ENCODE assay signal across 21 cellular contexts in genomic region chr10:105605873-105606272, GRCh38.
A peak's percentile ranks its signal among the peaks of the same experiment; 100 is the strongest.
DNase-seq lines count a peak whose midpoint lies in the region; ATAC-seq, FAIRE-seq and TF ChIP-seq lines count a peak whose summit lies in the region.
"Had no signal": no experiment of that assay in that cellular context is flagged by ENCODE, and none has a peak within 500 bp of the region (broad histone marks: within the 10 kb centered on the region; RNA-seq: fewer than 3 reads in every experiment).

No MANE protein-coding gene starts in this region.

- H2AFZ ChIP-seq in Karpas-422 (ENCODE audit: low read length) (no peak overlapping the region), neural progenitor cell (replicated peaks) (no peak overlapping the region), HepG2 (ENCODE audit: low read length) (no peak overlapping the region)
- H2AFZ ChIP-seq: GM23248 had no signal

- H3K9ac ChIP-seq in Karpas-422 (ENCODE audit: low read length): no peak overlapping the region
- H3K9ac ChIP-seq in neural progenitor cell: no peak overlapping the region
- H3K9ac ChIP-seq in HepG2 (ENCODE audit: insufficient read depth, low read depth, low read length): no peak overlapping the region
- H3K9ac ChIP-seq: GM23248 had no signal

- H3K4me1 Mint-ChIP-seq in neural progenitor cell: peaks cover 16% of the 10 kb centered on the region
- H3K4me1 Mint-ChIP-seq in activated T-helper 17 cell treated with anti-CD3 and anti-CD28 coated beads, Interleukin-2, amount 50 U/mL, for 72 hours: no peaks in the 10 kb centered on the region
- H3K4me1 Mint-ChIP-seq: CD4-positive, CD25-positive, alpha-beta regulatory T cell; CD8-positive, alpha-beta memory T cell had no signal

- H3K36me3 ChIP-seq in A673 (ENCODE audit: insufficient read depth, low read length, poor library complexity, severe bottlenecking) (no peaks in the 10 kb centered on the region), Karpas-422 (ENCODE audit: insufficient read depth, low read length) (no peaks in the 10 kb centered on the region), left ventricle myocardium inferior (no peaks in the 10 kb centered on the region), neural progenitor cell (no peaks in the 10 kb centered on the region), HepG2 (replicated peaks in 1 of 2; ENCODE audit: control insufficient read depth in 1 of 2, insufficient read depth in 2 of 2, low read length in 2 of 2) (no peaks in the 10 kb centered on the region)
- H3K36me3 ChIP-seq: BE2C had no signal

- H3K4me3 ChIP-seq in A673 (ENCODE audit: low read depth, low read length, poor library complexity, severe bottlenecking) (no peak overlapping the region), Karpas-422 (ENCODE audit: low read length) (no peak overlapping the region), left ventricle myocardium inferior (no peak overlapping the region), neural progenitor cell (no peak overlapping the region), HepG2 (replicated peaks in 1 of 3; ENCODE audit: insufficient read depth in 1 of 3, low read depth in 2 of 3, low read length in 3 of 3) (no peak overlapping the region)
- H3K4me3 ChIP-seq: GM12878, GM23248 had no signal

- peak overlapping the region; percentile 38 for H3K27ac Mint-ChIP-seq in neural progenitor cell
- no peak overlapping the region for H3K27ac Mint-ChIP-seq in activated T-helper 17 cell treated with anti-CD3 and anti-CD28 coated beads, Interleukin-2, amount 50 U/mL, for 72 hours
- H3K27ac Mint-ChIP-seq: CD4-positive, CD25-positive, alpha-beta regulatory T cell; CD8-positive, alpha-beta memory T cell had no signal

- no peaks in the 10 kb centered on the region for H3F3A ChIP-seq in neural progenitor cell (ENCODE audit: low read depth)

- no peaks in the 10 kb centered on the region for H3K9me2 ChIP-seq in Karpas-422 (replicated peaks; ENCODE audit: insufficient read depth, low read length)

- intact Hi-C loops in A673 (cut with micrococcal nuclease; ENCODE audit: unreplicated experiment) (no loop called here), left ventricle myocardium inferior (cut with micrococcal nuclease) (no loop called here), HepG2 (cut with micrococcal nuclease; ENCODE audit: unreplicated experiment) (no loop called here)

- DNase-seq in A673 (ENCODE audit: low spot score) (peak; percentile 30), Karpas-422 (peak; percentile 53), left ventricle myocardium inferior (no peak), neural progenitor cell (ENCODE audit: low spot score) (no peak), HepG2 (ENCODE audit: low spot score) (no peak)
- DNase-seq: ACHN; BE2C; C1 segment of cervical spinal cord; CD4-positive, CD25-positive, alpha-beta regulatory T cell; CD8-positive, alpha-beta memory T cell; COR-L47; DMS 273 treated with DMSO at 0.1 percent for 48 hours; DMS53; DND-41; EL; GM23248; HCEC 1CT had no signal

- H3K4me1 ChIP-seq in A673 (ENCODE audit: insufficient read depth, low read length, poor library complexity, severe bottlenecking) (peaks cover 3% of the 10 kb centered on the region), Karpas-422 (ENCODE audit: low read length) (peaks cover 9% of the 10 kb centered on the region), left ventricle myocardium inferior (peaks cover 3% of the 10 kb centered on the region), neural progenitor cell (peaks cover 19% of the 10 kb centered on the region), HepG2 (ENCODE audit: insufficient read depth, low read length) (no peaks in the 10 kb centered on the region)
- H3K4me1 ChIP-seq: BE2C had no signal

- H3K4me3 Mint-ChIP-seq in neural progenitor cell: no peak overlapping the region
- H3K4me3 Mint-ChIP-seq in activated T-helper 17 cell treated with anti-CD3 and anti-CD28 coated beads, Interleukin-2, amount 50 U/mL, for 72 hours: no peak overlapping the region
- H3K4me3 Mint-ChIP-seq: CD4-positive, CD25-positive, alpha-beta regulatory T cell; CD8-positive, alpha-beta memory T cell had no signal

- H3K79me2 ChIP-seq in Karpas-422 (ENCODE audit: low read length) (no peaks in the 10 kb centered on the region), neural progenitor cell (ENCODE audit: low read depth) (no peaks in the 10 kb centered on the region), HepG2 (ENCODE audit: insufficient read depth, low read length) (no peaks in the 10 kb centered on the region)

- H3K4me2 ChIP-seq in Karpas-422 (ENCODE audit: low read depth, low read length, poor library complexity, severe bottlenecking) (no peak overlapping the region), neural progenitor cell (no peak overlapping the region), HepG2 (ENCODE audit: low read depth, low read length) (no peak overlapping the region)

- no peak for TF ChIP-seq POLR2A in HepG2 (IDR thresholded peaks at IDR 0.05; ENCODE audit: insufficient read depth in 1 of 2, low read depth in 2 of 2, low read length in 2 of 2)

- CTCF ChIA-PET in A673 (lab: Charles Lee) (no interaction called here), HepG2 (lab: Yijun Ruan, JAX; ENCODE audit: low intra/inter-chr PET ratio, low total read pairs) (no interaction called here)

- ATAC-seq in GM18909 (IDR thresholded peaks at IDR 0.05; ENCODE audit: poor library complexity, unreplicated experiment) (no peak), HepG2 (no peak)
- ATAC-seq in activated T-helper 17 cell treated with anti-CD3 and anti-CD28 coated beads, Interleukin-2, amount 50 U/mL, for 72 hours (replicated peaks): no peak
- ATAC-seq: GM12878 had no signal

- H3K27me3 Mint-ChIP-seq in neural progenitor cell (ENCODE audit: insufficient read depth, low read depth): no peaks in the 10 kb centered on the region
- H3K27me3 Mint-ChIP-seq in activated T-helper 17 cell treated with anti-CD3 and anti-CD28 coated beads, Interleukin-2, amount 50 U/mL, for 72 hours: no peaks in the 10 kb centered on the region
- H3K27me3 Mint-ChIP-seq: CD4-positive, CD25-positive, alpha-beta regulatory T cell; CD8-positive, alpha-beta memory T cell had no signal

- H3K9me3 ChIP-seq in A673 (ENCODE audit: low read depth, low read length, poor library complexity, severe bottlenecking) (no peaks in the 10 kb centered on the region), Karpas-422 (ENCODE audit: low read length) (peaks cover 2% of the 10 kb centered on the region; the same call in 1 of the 2 replicates), left ventricle myocardium inferior (replicated peaks) (peaks cover 38% of the 10 kb centered on the region), neural progenitor cell (ENCODE audit: low read depth) (peaks cover 4% of the 10 kb centered on the region), HepG2 (ENCODE audit: low read length) (peaks cover 69% of the 10 kb centered on the region)
- H3K9me3 ChIP-seq: BE2C had no signal

- no peak for TF ChIP-seq CTCF in A673 (conservative IDR thresholded peaks at IDR 0.05; ENCODE audit: low read depth, low read length)
- TF ChIP-seq CTCF in left ventricle myocardium inferior (IDR thresholded peaks at IDR 0.05; ENCODE audit: borderline replicate concordance): no peak
- no peak for TF ChIP-seq CTCF in neural progenitor cell (IDR thresholded peaks at IDR 0.05)
- no peak for TF ChIP-seq CTCF in HepG2 (CRISPR knock-in tag; IDR thresholded peaks at IDR 0.05)

- no peaks in the 10 kb centered on the region for H3K36me3 Mint-ChIP-seq in neural progenitor cell
- no peaks in the 10 kb centered on the region for H3K36me3 Mint-ChIP-seq in activated T-helper 17 cell treated with anti-CD3 and anti-CD28 coated beads, Interleukin-2, amount 50 U/mL, for 72 hours (ENCODE audit: low read depth)
- H3K36me3 Mint-ChIP-seq: CD4-positive, CD25-positive, alpha-beta regulatory T cell; CD8-positive, alpha-beta memory T cell had no signal

- peaks cover 12% of the 10 kb centered on the region for H3K9me3 Mint-ChIP-seq in neural progenitor cell
- H3K9me3 Mint-ChIP-seq in activated T-helper 17 cell treated with anti-CD3 and anti-CD28 coated beads, Interleukin-2, amount 50 U/mL, for 72 hours: peaks cover 5% of the 10 kb centered on the region

- TF ChIP-seq EP300 in HepG2 (IDR thresholded peaks at IDR 0.05; ENCODE audit: low read depth in 2 of 2, low read length in 2 of 2) (no peak), HepG2 (CRISPR knock-in tag; IDR thresholded peaks at IDR 0.05; ENCODE audit: borderline replicate concordance) (no peak)

- in situ Hi-C loops in HepG2 (cut with HindIII; ENCODE audit: extremely low pct_ligation_motif_present, low pct_unique_long_range_greater_than_20kb): no loop called here

- H3K27ac ChIP-seq in A673 (ENCODE audit: low read depth, low read length, poor library complexity, severe bottlenecking) (no peak overlapping the region), Karpas-422 (ENCODE audit: low read length) (no peak overlapping the region), left ventricle myocardium inferior (replicated peaks) (peak overlapping the region; percentile 24), neural progenitor cell (no peak overlapping the region), HepG2 (ENCODE audit: extremely low read length, insufficient read depth, low read length) (no peak overlapping the region)
- H3K27ac ChIP-seq: GM23248 had no signal

- FAIRE-seq in HepG2 (lab: Jason Lieb, UNC): no peak
- FAIRE-seq: GM12878, H54 had no signal

- no peaks in the 10 kb centered on the region for H4K20me1 ChIP-seq in Karpas-422 (ENCODE audit: insufficient read depth, low read depth, low read length)
- H4K20me1 ChIP-seq in neural progenitor cell (ENCODE audit: low read depth): no peaks in the 10 kb centered on the region
- H4K20me1 ChIP-seq in HepG2 (ENCODE audit: insufficient read depth, low read length): no peaks in the 10 kb centered on the region

- no peak for TF ChIP-seq RAD21 in HepG2 (CRISPR knock-in tag; IDR thresholded peaks at IDR 0.05)

- H3K27me3 ChIP-seq in A673 (replicated peaks; ENCODE audit: insufficient read depth, low read depth, low read length, poor library complexity): no peaks in the 10 kb centered on the region
- no peaks in the 10 kb centered on the region for H3K27me3 ChIP-seq in Karpas-422 (ENCODE audit: low read length)
- H3K27me3 ChIP-seq in left ventricle myocardium inferior (ENCODE audit: low read depth): no peaks in the 10 kb centered on the region
- H3K27me3 ChIP-seq in neural progenitor cell: no peaks in the 10 kb centered on the region
- H3K27me3 ChIP-seq in HepG2 (ENCODE audit: control insufficient read depth in 1 of 2, insufficient read depth in 2 of 2, low read length in 2 of 2): no peaks in the 10 kb centered on the region
- H3K27me3 ChIP-seq: BE2C had no signal

- POLR2A ChIA-PET in A673 (lab: Charles Lee; ENCODE audit: low non-redundant PET): interaction anchor here (0.7 kb wide), 1 partner anchor 21 kb away, joined by 4 read pairs; no protein-coding TSS in a partner anchor
- POLR2A ChIA-PET in HepG2 (lab: Yijun Ruan, JAX): no interaction called here

- no TSS peak for BruUV-seq in A673 (replicated peaks; lab: Mats Ljungman, UMichigan)
- no TSS peak for BruUV-seq in HepG2 (replicated peaks; lab: Mats Ljungman, UMichigan)

Comparison
In these comparisons a context has a peak if more than half of its experiments do, and no peak if none do; other contexts are left out.
1. DNase-seq: peak in A673 (single experiment) and Karpas-422 (single experiment); none in left ventricle myocardium inferior (single experiment), neural progenitor cell (single experiment) and HepG2 (single experiment).